10 cellular contexts compared by ENCODE assay signal in the genomic region with DNA sequence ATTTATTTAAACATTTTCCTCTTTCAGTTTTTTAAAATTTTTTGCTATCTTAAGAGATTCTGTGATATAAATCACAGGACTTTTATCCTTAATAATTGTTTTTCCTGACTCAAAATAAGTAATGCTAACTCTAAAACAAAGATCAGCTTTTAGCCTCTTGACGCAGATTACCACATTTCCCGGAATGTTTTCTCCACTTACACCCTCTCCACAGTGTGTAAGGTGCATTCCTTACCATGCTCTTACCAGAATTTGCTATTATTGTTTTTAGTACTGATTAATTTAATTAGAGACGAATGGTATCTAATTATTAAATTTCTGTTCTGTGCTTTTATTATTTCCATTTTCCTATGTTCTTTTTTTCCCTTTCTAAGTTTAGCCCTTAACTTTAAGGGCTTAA. TPM values are rescaled to one million over a fixed set of nuclear protein-coding genes. Genes with fewer than 3 reads are reported as not detected.
"Had no signal": no experiment of that assay in that cellular context is flagged by ENCODE, and none has a peak within 500 bp of the region (broad histone marks: within the 10 kb centered on the region; RNA-seq: fewer than 3 reads in every experiment).

No MANE protein-coding gene starts in this region.

- H2AFZ ChIP-seq: GM23248, GM23338 had no signal

- H3K4me1 ChIP-seq: HAP-1 had no signal

- H3K9me3 ChIP-seq: HAP-1 had no signal

- H3K4me2 ChIP-seq: GM23338 had no signal

- DNase-seq: GM23248, GOT3, H7, H9, HCEC 1CT, HFFc6 had no signal

- H3K36me3 ChIP-seq: HAP-1 had no signal

- H3K27ac ChIP-seq: GM23248 had no signal

- H3K4me3 ChIP-seq: GM23248, GM23338, HAP-1 had no signal

- ATAC-seq: GM23338 had no signal

RNA-seq across cellular contexts. Expression of a gene that starts 34.8 kb away (rescaled TPM):
- total RNA-seq: GM23248, GM23338, H1, H4, H7, H9, HFFc6 had no signal
